1 cellular context compared by ENCODE assay signal in the genomic region with DNA sequence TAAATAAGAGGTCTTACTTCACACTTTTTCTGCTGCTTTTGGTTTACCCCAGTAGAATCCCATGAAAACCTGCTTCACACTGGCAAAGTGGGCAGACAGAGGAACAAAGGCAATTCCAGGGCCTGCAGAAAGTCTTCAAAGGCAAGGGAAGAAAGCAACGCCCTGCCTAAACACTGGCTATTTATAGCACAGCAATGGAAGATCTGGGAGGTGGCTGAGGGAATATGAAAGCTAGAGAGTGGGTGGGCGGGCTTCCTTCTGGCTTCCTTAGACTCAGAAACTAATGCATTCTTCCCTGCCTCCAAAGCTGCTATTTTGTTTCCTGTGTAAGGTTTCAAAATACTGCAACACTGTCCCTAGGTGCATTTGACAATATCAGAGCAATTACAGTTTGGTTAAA.
TF ChIP-seq lines count a peak whose summit lies in the region.

No MANE protein-coding gene starts in this region.

TF ChIP-seq in H1, 55 proteins besides CTCF, POLR2A, EP300 and RAD21 (continued from another document):
- TF ChIP-seq, protein P1, sequence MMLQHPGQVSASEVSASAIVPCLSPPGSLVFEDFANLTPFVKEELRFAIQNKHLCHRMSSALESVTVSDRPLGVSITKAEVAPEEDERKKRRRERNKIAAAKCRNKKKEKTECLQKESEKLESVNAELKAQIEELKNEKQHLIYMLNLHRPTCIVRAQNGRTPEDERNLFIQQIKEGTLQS (IDR thresholded peaks at IDR 0.05; ENCODE audit: insufficient read depth, low read depth, low read length): no peak
- TF ChIP-seq NANOG (IDR thresholded peaks at IDR 0.05; ENCODE audit: insufficient read depth, low read depth, low read length, poor library complexity, severe bottlenecking) (no peak), SIX5 (IDR thresholded peaks at IDR 0.05; ENCODE audit: low read depth, low read length) (no peak), SUZ12 (IDR thresholded peaks at IDR 0.05; ENCODE audit: low read length) (no peak), SIRT6 (IDR thresholded peaks at IDR 0.05; ENCODE audit: low read length) (no peak), GABPA (IDR thresholded peaks at IDR 0.05; ENCODE audit: borderline replicate concordance, insufficient read depth, low read length) (no peak), CREB1 (IDR thresholded peaks at IDR 0.05) (no peak), TCF12 (IDR thresholded peaks at IDR 0.05; ENCODE audit: low read depth, low read length) (no peak), KDM5A (IDR thresholded peaks at IDR 0.05; ENCODE audit: low read length) (no peak), BCL11A (IDR thresholded peaks at IDR 0.05; ENCODE audit: low read depth in 2 of 2, low read length in 2 of 2) (no peak), ZNF274 (IDR thresholded peaks at IDR 0.05; ENCODE audit: borderline replicate concordance, extremely low read depth, low read length) (no peak), HDAC2 (IDR thresholded peaks at IDR 0.05; ENCODE audit: borderline replicate concordance in 1 of 2, low read depth in 2 of 2, low read length in 2 of 2) (no peak), KDM1A (IDR thresholded peaks at IDR 0.05; ENCODE audit: borderline replicate concordance, low read length) (no peak)
- TF ChIP-seq, protein P2, sequence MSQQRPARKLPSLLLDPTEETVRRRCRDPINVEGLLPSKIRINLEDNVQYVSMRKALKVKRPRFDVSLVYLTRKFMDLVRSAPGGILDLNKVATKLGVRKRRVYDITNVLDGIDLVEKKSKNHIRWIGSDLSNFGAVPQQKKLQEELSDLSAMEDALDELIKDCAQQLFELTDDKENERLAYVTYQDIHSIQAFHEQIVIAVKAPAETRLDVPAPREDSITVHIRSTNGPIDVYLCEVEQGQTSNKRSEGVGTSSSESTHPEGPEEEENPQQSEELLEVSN (IDR thresholded peaks at IDR 0.05): no peak
- TF ChIP-seq, protein P3, sequence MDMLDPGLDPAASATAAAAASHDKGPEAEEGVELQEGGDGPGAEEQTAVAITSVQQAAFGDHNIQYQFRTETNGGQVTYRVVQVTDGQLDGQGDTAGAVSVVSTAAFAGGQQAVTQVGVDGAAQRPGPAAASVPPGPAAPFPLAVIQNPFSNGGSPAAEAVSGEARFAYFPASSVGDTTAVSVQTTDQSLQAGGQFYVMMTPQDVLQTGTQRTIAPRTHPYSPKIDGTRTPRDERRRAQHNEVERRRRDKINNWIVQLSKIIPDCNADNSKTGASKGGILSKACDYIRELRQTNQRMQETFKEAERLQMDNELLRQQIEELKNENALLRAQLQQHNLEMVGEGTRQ (IDR thresholded peaks at IDR 0.05; ENCODE audit: low read length): no peak
TF ChIP-seq in H1: peak in this region for 0.
